Comparison of ENCODE assay signal across 1 cellular context in genomic region chr2:119102964-119103363, GRCh38.
"Had no signal": no experiment of that assay in that cellular context is flagged by ENCODE, and none has a peak within 500 bp of the region (broad histone marks: within the 10 kb centered on the region; RNA-seq: fewer than 3 reads in every experiment).

No MANE protein-coding gene starts in this region.

- H3K9me3 ChIP-seq: MG63 had no signal

- H3K4me3 ChIP-seq: MG63 had no signal

- H3K36me3 ChIP-seq: MG63 had no signal
